In genomic region chr11:119376197-119376847, GRCh38 we compare ENCODE assay signal across 10 cellular contexts. TPM values are rescaled to one million over a fixed set of nuclear protein-coding genes. Genes with fewer than 3 reads are reported as not detected.
DNase-seq lines count a peak whose midpoint lies in the region; FAIRE-seq and TF ChIP-seq lines count a peak whose summit lies in the region.
"Had no signal": no experiment of that assay in that cellular context is flagged by ENCODE, and none has a peak within 500 bp of the region (broad histone marks: within the 10 kb centered on the region; RNA-seq: fewer than 3 reads in every experiment).

No MANE protein-coding gene starts in this region.

- H3K79me2 ChIP-seq in keratinocyte (ENCODE audit: control insufficient read depth, insufficient read depth, low read length): no peaks in the 10 kb centered on the region

- WGBS in adipose tissue, 3 donors: 42 to 80% (median 72%) methylated on average over 11 of the region's 11 CpGs

- H3K9me1 ChIP-seq in keratinocyte (ENCODE audit: control insufficient read depth, extremely low read depth, insufficient read depth, low read length): peaks cover 2% of the 10 kb centered on the region

- peak overlapping the region; percentile 28 for H3K27ac ChIP-seq in adipose tissue (ENCODE audit: low read depth, low read length)
- H3K27ac ChIP-seq in keratinocyte (ENCODE audit: control insufficient read depth, insufficient read depth, low read length): no peak overlapping the region
- H3K27ac ChIP-seq in subcutaneous abdominal adipose tissue (ENCODE audit: low read depth, low read length): peak overlapping the region; percentile 57
- H3K27ac ChIP-seq: SK-N-MC had no signal

- H2AFZ ChIP-seq in keratinocyte (ENCODE audit: control insufficient read depth, low read length): no peak overlapping the region

- H3K36me3 ChIP-seq in keratinocyte (ENCODE audit: control insufficient read depth in 2 of 2, extremely low read depth in 1 of 2, insufficient read depth in 2 of 2, low read length in 2 of 2) (no peaks in the 10 kb centered on the region), subcutaneous abdominal adipose tissue (ENCODE audit: control insufficient read depth in 5 of 5, insufficient read depth in 5 of 5, low read length in 5 of 5) (no peaks in the 10 kb centered on the region)

- DNase-seq in LHCN-M2 (ENCODE audit: low read depth) (peak; percentile 85), keratinocyte (ENCODE audit: low read depth, low spot score) (peak; percentile 52), HuH-7.5 (ENCODE audit: low spot score) (no peak), iPS-NIHi11 (ENCODE audit: low spot score) (no peak), AG08395 (ENCODE audit: low spot score) (no peak), SKM-1 (lab: John Stamatoyannopoulos, UW; ENCODE audit: unreplicated experiment) (no peak)
- DNase-seq: stimulated activated naive CD4-positive, alpha-beta T cell treated with Interleukin-2 at 50 U/mL for 16 hours had no signal

- peaks cover 28% of the 10 kb centered on the region for H3K4me1 ChIP-seq in keratinocyte (ENCODE audit: control insufficient read depth, extremely low read depth, insufficient read depth, low read length)
- H3K4me1 ChIP-seq in subcutaneous abdominal adipose tissue (ENCODE audit: control insufficient read depth in 5 of 5, insufficient read depth in 5 of 5, low read length in 5 of 5): peaks cover 13 to 55% (median 45%) of the 10 kb centered on the region in 5 donors

- H3K27me3 ChIP-seq in keratinocyte (ENCODE audit: control insufficient read depth, extremely low read depth, insufficient read depth, low read length): no peaks in the 10 kb centered on the region
- no peaks in the 10 kb centered on the region for H3K27me3 ChIP-seq in subcutaneous abdominal adipose tissue (ENCODE audit: control insufficient read depth in 5 of 5, insufficient read depth in 4 of 5, low read length in 5 of 5)

- H3K4me2 ChIP-seq in keratinocyte (ENCODE audit: control insufficient read depth, extremely low read depth, insufficient read depth, low read depth, low read length): peak overlapping the region; percentile 25

- no peaks in the 10 kb centered on the region for H4K20me1 ChIP-seq in keratinocyte (ENCODE audit: control insufficient read depth, extremely low read depth, insufficient read depth, low read length)

- peak; percentile 65 for FAIRE-seq in keratinocyte (lab: Jason Lieb, UNC)

- TF ChIP-seq CTCF in keratinocyte (optimal IDR thresholded peaks at IDR 0.05 in 1 of 3, IDR thresholded peaks at IDR 0.05 in 1 of 3, conservative IDR thresholded peaks at IDR 0.05 in 1 of 3; ENCODE audit: extremely low read depth in 1 of 3, insufficient read depth in 2 of 3, low read length in 3 of 3): no peak

- dilution Hi-C loops in keratinocyte (cut with MboI; ENCODE audit: extremely low pct_ligation_motif_present, low sequenced_read_pairs): no loop called here

- no peaks in the 10 kb centered on the region for H3K9me3 ChIP-seq in keratinocyte (ENCODE audit: control insufficient read depth, low read depth, low read length)
- no peaks in the 10 kb centered on the region for H3K9me3 ChIP-seq in subcutaneous abdominal adipose tissue (ENCODE audit: control insufficient read depth in 5 of 5, low read length in 5 of 5)

- H3K4me3 ChIP-seq in keratinocyte (ENCODE audit: control insufficient read depth in 2 of 3, extremely low read depth in 1 of 3, insufficient read depth in 2 of 3, low read depth in 1 of 3, low read length in 3 of 3) (no peak overlapping the region), subcutaneous abdominal adipose tissue (ENCODE audit: low read depth in 1 of 5, low read length in 5 of 5) (peak overlapping the region in 1 of 5 donors; percentile 6)
- H3K4me3 ChIP-seq: SK-N-MC had no signal

- H3K9ac ChIP-seq in keratinocyte (ENCODE audit: control insufficient read depth, extremely low read depth, insufficient read depth, low read length) (no peak overlapping the region), subcutaneous abdominal adipose tissue (ENCODE audit: low read length in 5 of 5) (no peak overlapping the region)

RNA-seq across cellular contexts. Expression of gene USP2, which starts 5.2 kb away (rescaled TPM):
- 1.7 and 4.0 TPM in 2 replicates for total RNA-seq in LHCN-M2 (2014; rRNA removed)
- 4.8 TPM for polyA plus RNA-seq in LHCN-M2 (2012)
- polyA plus RNA-seq in adipose tissue: 1 to 10 TPM; 1.6 to 8.8 (median 3.0) TPM
- 0.35 to 0.49 TPM (median 0.46 TPM) in 3 replicates for polyA plus RNA-seq in keratinocyte
- 8.9 TPM for polyA plus RNA-seq in keratinocyte (2011; ENCODE audit: low read depth)
- polyA plus RNA-seq in keratinocyte (2011; cell fraction: cytosol; rRNA removed): 0.27 and 0.29 TPM in 2 replicates
- 0.62 and 0.80 TPM in 2 replicates for polyA plus RNA-seq in keratinocyte (2011; cell fraction: nucleus; rRNA removed)
- polyA plus RNA-seq in keratinocyte (2012; ENCODE audit: low replicate concordance): 0.44 and 12.1 TPM in 2 replicates
- 0.49 to 1.2 TPM (median 0.79 TPM) in 3 replicates for polyA minus RNA-seq in keratinocyte
- not detected for polyA minus RNA-seq in keratinocyte (2011; cell fraction: cytosol; rRNA and poly(A)+ RNA removed)
- 0.84 and 1.0 TPM in 2 replicates for polyA minus RNA-seq in keratinocyte (2011; cell fraction: nucleus; rRNA and poly(A)+ RNA removed)

RNA-seq across cellular contexts. Expression of gene MFRP, which starts 29.8 kb away (rescaled TPM):
- total RNA-seq in LHCN-M2 (2014; rRNA removed): not detected in 2 replicates
- polyA plus RNA-seq in LHCN-M2 (2012): 0.02 TPM
- polyA plus RNA-seq in adipose tissue: under 1 TPM in 2 of 3 donors, not detected in 1; 0.03 to 0.11 TPM
- polyA plus RNA-seq in keratinocyte: not detected in 3 replicates
- not detected for polyA plus RNA-seq in keratinocyte (2011; ENCODE audit: low read depth)
- not detected in 2 replicates for polyA plus RNA-seq in keratinocyte (2011; cell fraction: cytosol; rRNA removed)
- not detected in 2 replicates for polyA plus RNA-seq in keratinocyte (2011; cell fraction: nucleus; rRNA removed)
- polyA plus RNA-seq in keratinocyte (2012; ENCODE audit: low replicate concordance): not detected in 2 replicates
- polyA minus RNA-seq in keratinocyte: not detected in 3 replicates
- polyA minus RNA-seq in keratinocyte (2011; cell fraction: cytosol; rRNA and poly(A)+ RNA removed): not detected
- polyA minus RNA-seq in keratinocyte (2011; cell fraction: nucleus; rRNA and poly(A)+ RNA removed): not detected in 2 replicates

RNA-seq across cellular contexts. Expression of gene C1QTNF5, which starts 35.6 kb away (rescaled TPM):
- total RNA-seq in LHCN-M2 (2014; rRNA removed): 9.1 and 9.9 TPM in 2 replicates
- polyA plus RNA-seq in LHCN-M2 (2012): 25.0 TPM
- polyA plus RNA-seq in adipose tissue (10 to 100 TPM; 13.1 to 45.3 (median 26.5) TPM), keratinocyte (0.04 TPM in 1 of 3 replicates, not detected in the others)
- not detected for polyA plus RNA-seq in keratinocyte (2011; ENCODE audit: low read depth)
- 0.06 TPM in 1 of 2 replicates, not detected in the other for polyA plus RNA-seq in keratinocyte (2011; cell fraction: cytosol; rRNA removed)
- polyA plus RNA-seq in keratinocyte (2011; cell fraction: nucleus; rRNA removed): not detected in 2 replicates
- not detected in 2 replicates for polyA plus RNA-seq in keratinocyte (2012; ENCODE audit: low replicate concordance)
- polyA minus RNA-seq in keratinocyte: not detected in 3 replicates
- not detected for polyA minus RNA-seq in keratinocyte (2011; cell fraction: cytosol; rRNA and poly(A)+ RNA removed)
- polyA minus RNA-seq in keratinocyte (2011; cell fraction: nucleus; rRNA and poly(A)+ RNA removed): not detected in 2 replicates

RNA-seq across cellular contexts. Expression of gene RNF26, which starts 42.0 kb away (rescaled TPM):
- 7.3 and 9.3 TPM in 2 replicates for total RNA-seq in LHCN-M2 (2014; rRNA removed)
- 28.8 TPM for polyA plus RNA-seq in LHCN-M2 (2012)
- polyA plus RNA-seq in adipose tissue (10 to 100 TPM in 2 of 3 donors, 1 to 10 TPM in 1; 8.8 to 16.3 (median 11.1) TPM), keratinocyte (9.1 to 27.7 TPM (median 13.2 TPM) in 3 replicates)
- 2.2 TPM for polyA plus RNA-seq in keratinocyte (2011; ENCODE audit: low read depth)
- 13.2 and 16.9 TPM in 2 replicates for polyA plus RNA-seq in keratinocyte (2011; cell fraction: cytosol; rRNA removed)
- polyA plus RNA-seq in keratinocyte (2011; cell fraction: nucleus; rRNA removed): 18.1 and 23.2 TPM in 2 replicates
- 13.8 and 26.8 TPM in 2 replicates for polyA plus RNA-seq in keratinocyte (2012; ENCODE audit: low replicate concordance)
- 24.4 to 88.9 TPM (median 29.9 TPM) in 3 replicates for polyA minus RNA-seq in keratinocyte
- polyA minus RNA-seq in keratinocyte (2011; cell fraction: cytosol; rRNA and poly(A)+ RNA removed): 26.1 TPM
- polyA minus RNA-seq in keratinocyte (2011; cell fraction: nucleus; rRNA and poly(A)+ RNA removed): 15.9 and 21.3 TPM in 2 replicates

RNA-seq across cellular contexts. Expression of gene THY1, which starts 46.6 kb away (rescaled TPM):
- total RNA-seq in LHCN-M2 (2014; rRNA removed): 221 and 333 TPM in 2 replicates
- 445 TPM for polyA plus RNA-seq in LHCN-M2 (2012)
- polyA plus RNA-seq in adipose tissue: 10 to 100 TPM in 2 of 3 donors, 1 to 10 TPM in 1; 6.5 to 90.1 (median 46.9) TPM
- 2.4 to 5.7 TPM (median 5.0 TPM) in 3 replicates for polyA plus RNA-seq in keratinocyte
- not detected for polyA plus RNA-seq in keratinocyte (2011; ENCODE audit: low read depth)
- 2.4 and 2.5 TPM in 2 replicates for polyA plus RNA-seq in keratinocyte (2011; cell fraction: cytosol; rRNA removed)
- 1.4 and 2.0 TPM in 2 replicates for polyA plus RNA-seq in keratinocyte (2011; cell fraction: nucleus; rRNA removed)
- polyA plus RNA-seq in keratinocyte (2012; ENCODE audit: low replicate concordance): 0.34 and 3.4 TPM in 2 replicates
- polyA minus RNA-seq in keratinocyte: 6.5 to 8.6 TPM (median 8.2 TPM) in 3 replicates
- polyA minus RNA-seq in keratinocyte (2011; cell fraction: cytosol; rRNA and poly(A)+ RNA removed): not detected
- 0.95 and 2.2 TPM in 2 replicates for polyA minus RNA-seq in keratinocyte (2011; cell fraction: nucleus; rRNA and poly(A)+ RNA removed)

Comparison
In these comparisons a context has a peak if more than half of its experiments do, and no peak if none do; other contexts are left out.
1. DNase-seq: peak in LHCN-M2 (single experiment) and keratinocyte (single experiment); none in HuH-7.5 (single experiment), iPS-NIHi11 (single experiment), AG08395 (single experiment) and SKM-1 (single experiment).
2. RNA of gene C1QTNF5, which starts 35.6 kb away (polyA plus RNA-seq): 13.1 to 45.3 TPM in adipose tissue; 0.04 to 0.06 TPM in keratinocyte; every median in the first group is over 10 times any median in the second.